9 cellular contexts compared by ENCODE assay signal in genomic region chr17:77424585-77425344, GRCh38.
DNase-seq lines count a peak whose midpoint lies in the region; TF ChIP-seq lines count a peak whose summit lies in the region.
"Had no signal": no experiment of that assay in that cellular context is flagged by ENCODE, and none has a peak within 500 bp of the region (broad histone marks: within the 10 kb centered on the region; RNA-seq: fewer than 3 reads in every experiment).

No MANE protein-coding gene starts in this region.

- peaks cover 90% of the 10 kb centered on the region for H3K4me1 Mint-ChIP-seq in nephron progenitor cell

- DNase-seq in AG08395 (ENCODE audit: low spot score) (peak; percentile 34), Peyer's patch (peak; percentile 61 to 88 (median 76)), fibroblast of mammary gland (ENCODE audit: low read depth) (peak; percentile 98), nephron progenitor cell (peak; percentile 49), DMS53 (lab: John Stamatoyannopoulos, UW) (no peak), NCI-H345 (lab: John Stamatoyannopoulos, UW) (no peak), NCI-H146 treated with DMSO at 0.1 percent for 48 hours (lab: John Stamatoyannopoulos, UW; ENCODE audit: unreplicated experiment) (no peak), NK-92 (lab: John Stamatoyannopoulos, UW; ENCODE audit: unreplicated experiment) (no peak)

- no peaks in the 10 kb centered on the region for H3K36me3 Mint-ChIP-seq in nephron progenitor cell (ENCODE audit: low read depth)

- no peaks in the 10 kb centered on the region for H3K27me3 Mint-ChIP-seq in nephron progenitor cell (ENCODE audit: low read depth, poor library complexity)

- H3K36me3 ChIP-seq in Peyer's patch, result no peaks in the 10 kb centered on the region

- H3K27me3 ChIP-seq in Peyer's patch, result no peaks in the 10 kb centered on the region

- H3K27ac ChIP-seq in Peyer's patch, result peak overlapping the region; percentile 54 to 84 (median 81)

- H3K4me3 Mint-ChIP-seq in nephron progenitor cell, result no peak overlapping the region
- H3K4me3 Mint-ChIP-seq: T-helper 1 cell treated with Interleukin-12 subunit alpha and Interleukin-12 subunit beta and Interleukin-4 antibody, amounts not matched to agents 30 μg/mL and 1 μg/mL, for 36 hours had no signal

- TF ChIP-seq CTCF in Peyer's patch (IDR thresholded peaks at IDR 0.05) (no peak), fibroblast of mammary gland (conservative IDR thresholded peaks at IDR 0.05; ENCODE audit: control insufficient read depth, insufficient read depth, low read depth, low read length) (no peak), nephron progenitor cell (IDR thresholded peaks at IDR 0.05) (no peak)

- H3K9me3 ChIP-seq in Peyer's patch, result no peaks in the 10 kb centered on the region

- peaks cover 8 to 87% (median 62%) of the 10 kb centered on the region in 4 donors for H3K4me1 ChIP-seq in Peyer's patch

- H3K27ac Mint-ChIP-seq in nephron progenitor cell, result no peak overlapping the region
- H3K27ac Mint-ChIP-seq: T-helper 1 cell treated with Interleukin-12 subunit alpha and Interleukin-12 subunit beta and Interleukin-4 antibody, amounts not matched to agents 30 μg/mL and 1 μg/mL, for 36 hours had no signal

- H3K9me3 Mint-ChIP-seq in nephron progenitor cell, result no peaks in the 10 kb centered on the region
- H3K9me3 Mint-ChIP-seq: T-helper 1 cell treated with Interleukin-12 subunit alpha and Interleukin-12 subunit beta and Interleukin-4 antibody, amounts not matched to agents 30 μg/mL and 1 μg/mL, for 36 hours had no signal

- no peak for TF ChIP-seq POLR2A in Peyer's patch (IDR thresholded peaks at IDR 0.05)

- peak overlapping the region in 1 of 4 donors; percentile 9 for H3K4me3 ChIP-seq in Peyer's patch
- H3K4me3 ChIP-seq in fibroblast of mammary gland (ENCODE audit: control insufficient read depth, low read depth, low read length), result no peak overlapping the region

Comparison
In these comparisons a context has a peak if more than half of its experiments do, and no peak if none do; other contexts are left out.
1. DNase-seq: peak in AG08395 (single experiment), Peyer's patch (3 of 3), fibroblast of mammary gland (single experiment) and nephron progenitor cell (single experiment); none in DMS53 (single experiment), NCI-H345 (single experiment), NCI-H146 treated with DMSO at 0.1 percent for 48 hours (single experiment) and NK-92 (single experiment).